In genomic region chr7:28068811-28069216, GRCh38 we compare ENCODE assay signal across 11 cellular contexts.
DNase-seq lines count a peak whose midpoint lies in the region; ATAC-seq, FAIRE-seq and TF ChIP-seq lines count a peak whose summit lies in the region.
"Had no signal": no experiment of that assay in that cellular context is flagged by ENCODE, and none has a peak within 500 bp of the region (broad histone marks: within the 10 kb centered on the region; RNA-seq: fewer than 3 reads in every experiment).

No MANE protein-coding gene starts in this region.

- H3K9me1 ChIP-seq in K562 (ENCODE audit: control insufficient read depth, insufficient read depth, low read length): no peaks in the 10 kb centered on the region

- DNase-seq in AG10803 (ENCODE audit: low read depth) (peak; percentile 86), NCI-H1092 (lab: John Stamatoyannopoulos, UW) (peak; percentile 20), K562 (ENCODE audit: extremely low read depth in 1 of 4, low spot score in 3 of 4) (no peak), COLO668 (lab: John Stamatoyannopoulos, UW; ENCODE audit: unreplicated experiment) (no peak), substantia nigra (lab: John Stamatoyannopoulos, UW) (no peak), NOMO-1 (lab: John Stamatoyannopoulos, UW; ENCODE audit: unreplicated experiment in 2 of 2) (no peak)

- H3K4me1 ChIP-seq in K562 (replicated peaks in 1 of 2; ENCODE audit: control insufficient read depth in 2 of 2, insufficient read depth in 2 of 2, low read length in 2 of 2): no peaks in the 10 kb centered on the region
- H3K4me1 ChIP-seq in muscle layer of colon (ENCODE audit: insufficient read depth, low read length): peaks cover 83% of the 10 kb centered on the region
- H3K4me1 ChIP-seq: parathyroid adenoma had no signal

- no peaks in the 10 kb centered on the region for H3K79me2 ChIP-seq in K562 (ENCODE audit: control insufficient read depth, insufficient read depth, low read length)
- H3K79me2 ChIP-seq: parathyroid adenoma had no signal

- H3K9me3 ChIP-seq in K562 (replicated peaks; ENCODE audit: control insufficient read depth, insufficient read depth, low read depth, low read length): no peaks in the 10 kb centered on the region
- no peaks in the 10 kb centered on the region for H3K9me3 ChIP-seq in muscle layer of colon (ENCODE audit: low read length)

- H3K36me3 ChIP-seq in K562 (ENCODE audit: control insufficient read depth, insufficient read depth, low read length) (no peaks in the 10 kb centered on the region), muscle layer of colon (ENCODE audit: insufficient read depth, low read length) (no peaks in the 10 kb centered on the region)

- TF ChIP-seq CTCF in AG10803 (conservative IDR thresholded peaks at IDR 0.05; ENCODE audit: low read length) (no peak), K562 (IDR thresholded peaks at IDR 0.05 in 2 of 3, conservative IDR thresholded peaks at IDR 0.05 in 1 of 3; ENCODE audit: insufficient read depth in 2 of 3, low read depth in 1 of 3, low read length in 3 of 3) (no peak)

- in situ Hi-C loops in K562 (cut with MboI): no loop called here

- no peak for ATAC-seq in K562
- no peak for ATAC-seq in activated CD4-positive, CD25-positive, alpha-beta regulatory T cell treated with anti-CD3 and anti-CD28 coated beads, Interleukin-2, amount 50 U/mL, for 24 hours
- ATAC-seq: GM12878 had no signal

- CTCF ChIA-PET in K562 (lab: Yijun Ruan, JAX; ENCODE audit: low intra/inter-chr PET ratio): no interaction called here

- intact Hi-C loops in K562 (cut with micrococcal nuclease): no loop called here

- no peak for TF ChIP-seq RAD21 in K562 (CRISPR knock-in tag; conservative IDR thresholded peaks at IDR 0.05 in 1 of 2, IDR thresholded peaks at IDR 0.05 in 1 of 2)

- no peak for FAIRE-seq in K562 (lab: Jason Lieb, UNC)
- FAIRE-seq: GM12878 had no signal

- no peak for TF ChIP-seq EP300 in K562 (IDR thresholded peaks at IDR 0.05; ENCODE audit: low read length)

- H3K27me3 ChIP-seq in K562 (ENCODE audit: control insufficient read depth in 2 of 2, insufficient read depth in 2 of 2, low read length in 2 of 2) (peaks cover 13 to 39% of the 10 kb centered on the region in 2 experiments), muscle layer of colon (ENCODE audit: control insufficient read depth in 1 of 2, insufficient read depth in 2 of 2, low read length in 2 of 2) (no peaks in the 10 kb centered on the region)

- TF ChIP-seq POLR2A in K562 (conservative IDR thresholded peaks at IDR 0.05): no peak

- no peak overlapping the region for H2AFZ ChIP-seq in K562 (ENCODE audit: low read depth, low read length)
- H2AFZ ChIP-seq: parathyroid adenoma had no signal

- 0% methylated on average over 1 of the region's 1 CpG for WGBS in K562 (ENCODE audit: insufficient coverage, low coverage, missing lambda C conversion rate)

- H3K27ac ChIP-seq in K562 (ENCODE audit: extremely low read depth, low read depth, low read length) (no peak overlapping the region), muscle layer of colon (ENCODE audit: low read depth, low read length) (peak overlapping the region; percentile 43), substantia nigra (ENCODE audit: low read depth, low read length, poor library complexity, severe bottlenecking) (no peak overlapping the region)
- H3K27ac ChIP-seq: C4-2B, parathyroid adenoma had no signal

- no peak overlapping the region for H3K4me2 ChIP-seq in K562 (ENCODE audit: insufficient read depth, low read length)

- no peaks in the 10 kb centered on the region; the same call in 1 of the 2 replicates for H4K20me1 ChIP-seq in K562 (replicated peaks; ENCODE audit: control insufficient read depth, insufficient read depth, low read length)

- BruUV-seq in K562 (replicated peaks; lab: Mats Ljungman, UMichigan): no TSS peak

- H3K9ac ChIP-seq in K562 (ENCODE audit: insufficient read depth in 1 of 2, low read depth in 2 of 2, low read length in 2 of 2): no peak overlapping the region
- H3K9ac ChIP-seq in muscle layer of colon (ENCODE audit: low read length): no peak overlapping the region
- H3K9ac ChIP-seq: parathyroid adenoma had no signal

- no peak overlapping the region for H3K4me3 ChIP-seq in AG10803 (ENCODE audit: low read length)
- H3K4me3 ChIP-seq in K562: no peak overlapping the region
- no peak overlapping the region for H3K4me3 ChIP-seq in muscle layer of colon (ENCODE audit: low read depth in 1 of 2, low read length in 2 of 2)
- H3K4me3 ChIP-seq: GM12878 had no signal

- POLR2A ChIA-PET in K562 (lab: Yijun Ruan, JAX): interaction anchor here (1.6 kb wide), 1 partner anchor 14 kb away, joined by 5 read pairs; no protein-coding TSS in a partner anchor

TF ChIP-seq in K562, 482 proteins besides CTCF, POLR2A, EP300 and RAD21:
- TF ChIP-seq ZNF707 (CRISPR knock-in tag; conservative IDR thresholded peaks at IDR 0.05) (no peak), RFX1 (IDR thresholded peaks at IDR 0.05) (0 out of 2 replicates have a peak, but pooled peaks have one; percentile 10), PHF8 (IDR thresholded peaks at IDR 0.05; ENCODE audit: borderline replicate concordance, low read length) (no peak), ZNF311 (CRISPR knock-in tag; IDR thresholded peaks at IDR 0.05) (no peak), E2F4 (CRISPR knock-in tag; IDR thresholded peaks at IDR 0.05; ENCODE audit: low read depth) (no peak), GATAD2B (IDR thresholded peaks at IDR 0.05; ENCODE audit: borderline replicate concordance) (no peak)
TF ChIP-seq in K562: peak in this region for 1.

Comparison
In these comparisons a context has a peak if more than half of its experiments do, and no peak if none do; other contexts are left out.
1. DNase-seq: peak in AG10803 (single experiment) and NCI-H1092 (single experiment); none in K562 (0 of 4), COLO668 (single experiment), substantia nigra (0 of 49) and NOMO-1 (0 of 2).